ENCODE assay signal across 21 cellular contexts in genomic region chr3:10472877-10473440, GRCh38. TPM values are rescaled to one million over a fixed set of nuclear protein-coding genes. Genes with fewer than 3 reads are reported as not detected.
"Had no signal": no experiment of that assay in that cellular context is flagged by ENCODE, and none has a peak within 500 bp of the region (broad histone marks: within the 10 kb centered on the region; RNA-seq: fewer than 3 reads in every experiment).

No MANE protein-coding gene starts in this region.

- H3K9me3 Mint-ChIP-seq: effector memory CD8-positive, alpha-beta T cell; immature natural killer cell; mesothelial cell of epicardium; natural killer cell had no signal

- H3K4me3 ChIP-seq: esophagus squamous epithelium, left ventricle myocardium inferior, lower lobe of right lung, skin epidermis, stomach, thoracic aorta, transverse colon had no signal

- H3K27ac ChIP-seq: epithelial cell of prostate, esophagus squamous epithelium, left ventricle myocardium inferior, lower lobe of right lung, skin epidermis, stomach, thoracic aorta, transverse colon had no signal

- H3K4me1 ChIP-seq: esophagus squamous epithelium, lower lobe of right lung, transverse colon had no signal

- DNase-seq: effector memory CD8-positive, alpha-beta T cell; esophagus squamous epithelium; foreskin fibroblast; immature natural killer cell; left cardiac atrium; left ventricle myocardium inferior; lower lobe of right lung; natural killer cell; stimulated activated CD4-positive, alpha-beta T cell treated with anti-CD3 and anti-CD28 coated beads, Interleukin-2, amount 100 ng/mL, for 24 hours; stimulated activated CD4-positive, alpha-beta T cell treated with anti-CD3 and anti-CD28 coated beads, Interleukin-4, amount 100 ng/mL, for 4 hours; stimulated activated naive CD4-positive, alpha-beta T cell; stomach; transverse colon had no signal

- H3K36me3 Mint-ChIP-seq: immature natural killer cell, memory B cell, mesothelial cell of epicardium, natural killer cell had no signal

- H3K36me3 ChIP-seq: esophagus squamous epithelium, left ventricle myocardium inferior, lower lobe of right lung, stomach, thoracic aorta, transverse colon had no signal

- ATAC-seq: effector memory CD8-positive, alpha-beta T cell; left cardiac atrium; lower lobe of right lung; natural killer cell; sciatic nerve had no signal

- H3K9me3 ChIP-seq: esophagus squamous epithelium, lower lobe of right lung, stomach, thoracic aorta, transverse colon had no signal

- H3K4me1 Mint-ChIP-seq: immature natural killer cell, mesothelial cell of epicardium, natural killer cell had no signal

- H3K27ac Mint-ChIP-seq: effector memory CD8-positive, alpha-beta T cell; immature natural killer cell; memory B cell; mesothelial cell of epicardium; natural killer cell had no signal

- H3K4me3 Mint-ChIP-seq: effector memory CD8-positive, alpha-beta T cell; immature natural killer cell; memory B cell; mesothelial cell of epicardium; natural killer cell had no signal

RNA-seq across cellular contexts. Expression of gene ATP2B2, which starts 32.4 kb away (rescaled TPM):
- total RNA-seq: left ventricle myocardium inferior, mesothelial cell of epicardium, natural killer cell, pulmonary artery endothelial cell, thoracic aorta, transverse colon had no signal
- polyA plus RNA-seq: immature natural killer cell, keratinocyte had no signal
